Comparison of ENCODE assay signal across 9 cellular contexts in the genomic region with DNA sequence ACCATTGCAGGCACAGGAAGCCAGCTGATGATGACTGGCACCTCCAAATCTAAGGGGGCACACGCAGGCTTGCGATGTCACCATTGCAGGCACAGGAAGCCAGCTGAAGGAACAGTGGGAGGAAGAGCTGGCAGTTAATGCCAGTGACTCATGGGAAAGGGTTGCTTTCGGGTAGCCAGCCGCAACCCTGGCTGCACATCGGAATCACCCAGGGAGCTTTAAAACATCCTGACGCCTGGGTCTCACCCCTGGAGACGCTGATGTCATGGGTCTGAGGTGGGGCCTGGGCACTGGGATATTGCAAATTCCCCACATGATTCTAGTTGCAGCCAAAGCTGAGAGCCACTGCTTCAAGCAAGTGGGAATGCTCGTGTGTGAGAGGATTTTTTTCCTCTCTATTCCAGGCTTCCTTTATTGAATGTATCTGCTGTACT. TPM values are rescaled to one million over a fixed set of nuclear protein-coding genes. Genes with fewer than 3 reads are reported as not detected.
DNase-seq lines count a peak whose midpoint lies in the region; TF ChIP-seq lines count a peak whose summit lies in the region.
"Had no signal": no experiment of that assay in that cellular context is flagged by ENCODE, and none has a peak within 500 bp of the region (broad histone marks: within the 10 kb centered on the region; RNA-seq: fewer than 3 reads in every experiment).

No MANE protein-coding gene starts in this region.

- H3K27ac ChIP-seq in H9 (ENCODE audit: insufficient read length, low read depth, low read length) (no peak overlapping the region), neural progenitor cell (no peak overlapping the region)

- H3K36me3 Mint-ChIP-seq in H9 (ENCODE audit: insufficient read depth in 1 of 3, low read depth in 3 of 3): no peaks in the 10 kb centered on the region; a peak in 1 of 7 replicates
- no peaks in the 10 kb centered on the region for H3K36me3 Mint-ChIP-seq in neural progenitor cell
- H3K36me3 Mint-ChIP-seq: stimulated activated naive B cell treated with anti-CD40 and anti-IgM and Interleukin-4, amounts not matched to agents 10 μg/mL and 1 μg/mL and 100 μg/mL, for 72 hours had no signal

- H3K4me3 Mint-ChIP-seq in H9: no peak overlapping the region
- no peak overlapping the region for H3K4me3 Mint-ChIP-seq in neural progenitor cell
- H3K4me3 Mint-ChIP-seq: stimulated activated naive B cell treated with anti-CD40 and anti-IgM and Interleukin-4, amounts not matched to agents 10 μg/mL and 1 μg/mL and 100 μg/mL, for 72 hours had no signal

- H2BK20ac ChIP-seq in H9 (ENCODE audit: low read depth, low read length, poor library complexity, severe bottlenecking): no peak overlapping the region

- H2BK120ac ChIP-seq in H9 (ENCODE audit: low read depth, low read length, poor library complexity, severe bottlenecking): no peak overlapping the region

- H3K9ac ChIP-seq in H9 (ENCODE audit: extremely low read depth, insufficient read length, low read length) (no peak overlapping the region), neural progenitor cell (no peak overlapping the region)

- TF ChIP-seq CTCF in H9 (conservative IDR thresholded peaks at IDR 0.05) (no peak), neural progenitor cell (IDR thresholded peaks at IDR 0.05) (no peak)

- no peak overlapping the region for H2AFZ ChIP-seq in H9 (ENCODE audit: low read length)
- H2AFZ ChIP-seq in neural progenitor cell (replicated peaks): no peak overlapping the region

- H3K18ac ChIP-seq in H9 (ENCODE audit: insufficient read length, low read depth, low read length): no peak overlapping the region

- H2BK12ac ChIP-seq in H9 (ENCODE audit: insufficient read length, low read depth, low read length): no peak overlapping the region

- H3K27me3 ChIP-seq in H9 (ENCODE audit: insufficient read depth, low read length) (no peaks in the 10 kb centered on the region), neural progenitor cell (peaks cover under 1% of the 10 kb centered on the region)

- H3K4ac ChIP-seq in H9 (ENCODE audit: low read depth, low read length): no peak overlapping the region

- H3K4me3 ChIP-seq in skeletal muscle cell (ENCODE audit: low read depth, low read length): no peak overlapping the region
- H3K4me3 ChIP-seq in neural progenitor cell: no peak overlapping the region

- no peak overlapping the region for H4K91ac ChIP-seq in H9 (ENCODE audit: insufficient read length, low read depth, low read length)

- H3K4me1 ChIP-seq in H9 (ENCODE audit: insufficient read depth, low read length) (peaks cover 4% of the 10 kb centered on the region; the same call in 1 of the 2 replicates), neural progenitor cell (no peaks in the 10 kb centered on the region)

- H3K9me3 Mint-ChIP-seq in H9 (no peaks in the 10 kb centered on the region), neural progenitor cell (no peaks in the 10 kb centered on the region)

- H3K36me3 ChIP-seq in neural progenitor cell: no peaks in the 10 kb centered on the region

- no peak overlapping the region for H2BK5ac ChIP-seq in H9 (ENCODE audit: insufficient read length, low read length)

- H4K8ac ChIP-seq in H9 (replicated peaks; ENCODE audit: insufficient read length, low read depth, low read length): no peak overlapping the region

- H3K79me2 ChIP-seq in H9 (ENCODE audit: insufficient read depth, low read length): no peaks in the 10 kb centered on the region
- no peaks in the 10 kb centered on the region for H3K79me2 ChIP-seq in neural progenitor cell (ENCODE audit: low read depth)

- H3K4me2 ChIP-seq in H9 (ENCODE audit: insufficient read depth, insufficient read length, low read length) (no peak overlapping the region), neural progenitor cell (no peak overlapping the region)

- H4K20me1 ChIP-seq in H9 (ENCODE audit: control insufficient read depth, insufficient read depth, insufficient read length) (no peaks in the 10 kb centered on the region), neural progenitor cell (ENCODE audit: low read depth) (no peaks in the 10 kb centered on the region)

- WGBS in H9 (ENCODE audit: extremely low coverage, insufficient read length, low lambda C conversion rate): no CpG with 5 or more reads among the region's 8 CpGs

- H3K27ac Mint-ChIP-seq in H9: no peak overlapping the region
- no peak overlapping the region for H3K27ac Mint-ChIP-seq in neural progenitor cell
- H3K27ac Mint-ChIP-seq: stimulated activated naive B cell treated with anti-CD40 and anti-IgM and Interleukin-4, amounts not matched to agents 10 μg/mL and 1 μg/mL and 100 μg/mL, for 72 hours had no signal

- H2BK15ac ChIP-seq in H9 (ENCODE audit: low read depth, low read length): no peak overlapping the region

- H3K27me3 Mint-ChIP-seq in H9 (ENCODE audit: low read depth): no peaks in the 10 kb centered on the region; the same call in 1 of the 2 replicates
- peaks cover 4% of the 10 kb centered on the region for H3K27me3 Mint-ChIP-seq in neural progenitor cell (ENCODE audit: insufficient read depth, low read depth)

- no peak overlapping the region for H4K5ac ChIP-seq in H9 (ENCODE audit: insufficient read length, low read depth, low read length)

- H3K23ac ChIP-seq in H9 (ENCODE audit: insufficient read length, low read depth, low read length): no peak overlapping the region

- H3K79me1 ChIP-seq in H9 (ENCODE audit: insufficient read depth, low read depth, low read length, poor library complexity, severe bottlenecking): no peaks in the 10 kb centered on the region

- no peaks in the 10 kb centered on the region for H3K23me2 ChIP-seq in H9 (ENCODE audit: insufficient read length, low read depth, low read length, poor library complexity, severe bottlenecking)

- H2AK5ac ChIP-seq in H9 (ENCODE audit: insufficient read length, low read length): no peak overlapping the region

- H3F3A ChIP-seq in neural progenitor cell (ENCODE audit: low read depth): no peaks in the 10 kb centered on the region

- H3T11ph ChIP-seq in H9 (ENCODE audit: low read length): no peak overlapping the region

- H3K4me1 Mint-ChIP-seq in H9 (peaks cover 9 to 10% of the 10 kb centered on the region in 2 experiments), neural progenitor cell (peaks cover 19% of the 10 kb centered on the region)

- DNase-seq in GM04503 (ENCODE audit: low read depth) (peak; percentile 96), T1000 (lab: John Stamatoyannopoulos, UW) (peak; percentile 79), globus pallidus (ENCODE audit: low spot score) (peak; percentile 72), skeletal muscle cell (ENCODE audit: low read depth) (peak; percentile 90), retina (no peak), H9 (no peak), neural progenitor cell (ENCODE audit: low spot score) (no peak)
- no peak for DNase-seq in effector CD4-positive, alpha-beta T cell
- DNase-seq: stimulated activated naive B cell treated with anti-CD40 and anti-IgM and Interleukin-4, amounts not matched to agents 10 μg/mL and 1 μg/mL and 100 μg/mL, for 72 hours had no signal

- H3K56ac ChIP-seq in H9 (ENCODE audit: insufficient read length, low read depth, low read length): no peak overlapping the region

- H3K14ac ChIP-seq in H9 (ENCODE audit: insufficient read depth, low read length): no peak overlapping the region

- H3K9me3 ChIP-seq in H9 (ENCODE audit: control insufficient read depth, low read depth, low read length) (no peaks in the 10 kb centered on the region), neural progenitor cell (ENCODE audit: low read depth) (no peaks in the 10 kb centered on the region)

RNA-seq across cellular contexts. Expression of a gene that starts 16.1 kb away (rescaled TPM):
- total RNA-seq in H9 (2021) (not detected in 2 replicates), neural progenitor cell (ENCODE audit: low replicate concordance) (not detected in 2 replicates)

RNA-seq across cellular contexts. Expression of a gene that starts 49.5 kb away (rescaled TPM):
- total RNA-seq in H9 (2021) (11.6 and 12.9 TPM in 2 replicates), neural progenitor cell (ENCODE audit: low replicate concordance) (24.1 and 49.0 TPM in 2 replicates)

RNA-seq across cellular contexts. Expression of a gene that starts 49.6 kb away (rescaled TPM):
- total RNA-seq in H9 (2021): 8.2 and 9.0 TPM in 2 replicates
- total RNA-seq in neural progenitor cell (ENCODE audit: low replicate concordance): 14.1 and 32.2 TPM in 2 replicates

Comparison
In these comparisons a context has a peak if more than half of its experiments do, and no peak if none do; other contexts are left out.
1. DNase-seq: peak in GM04503 (single experiment), T1000 (single experiment), globus pallidus (single experiment) and skeletal muscle cell (single experiment); none in retina (single experiment), H9 (single experiment), effector CD4-positive, alpha-beta T cell (single experiment) and neural progenitor cell (single experiment).